Comparison of ENCODE assay signal across 16 cellular contexts in the genomic region with DNA sequence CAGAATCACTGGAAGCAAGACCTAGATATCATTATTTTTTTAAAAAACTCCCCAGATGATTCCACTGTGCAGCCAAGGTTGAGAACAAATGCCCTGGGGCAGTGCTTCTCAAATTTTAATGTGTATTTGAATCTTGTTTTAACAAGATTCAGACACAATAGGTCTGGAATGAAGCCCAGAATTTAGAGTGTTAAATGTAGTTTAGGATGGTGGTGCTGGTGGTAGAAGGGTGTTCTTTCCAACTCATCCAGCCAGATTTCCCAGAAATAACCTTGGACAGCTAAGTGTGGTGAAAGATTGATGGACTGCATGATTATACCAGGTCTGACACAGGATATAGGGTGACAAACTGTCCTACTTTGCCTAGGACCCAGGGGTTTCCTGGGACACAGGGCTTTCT.
A peak's percentile ranks its signal among the peaks of the same experiment; 100 is the strongest.
DNase-seq lines count a peak whose midpoint lies in the region; ATAC-seq and TF ChIP-seq lines count a peak whose summit lies in the region.
"Had no signal": no experiment of that assay in that cellular context is flagged by ENCODE, and none has a peak within 500 bp of the region (broad histone marks: within the 10 kb centered on the region; RNA-seq: fewer than 3 reads in every experiment).

No MANE protein-coding gene starts in this region.

- H3K4me3 ChIP-seq in AG09309 (ENCODE audit: control insufficient read depth, low read depth, low read length) (no peak overlapping the region), aorta (ENCODE audit: low read length in 2 of 2) (no peak overlapping the region)
- H3K4me3 ChIP-seq: Peyer's patch, suprapubic skin had no signal

- CTCF ChIA-PET in HEK293T (lab: Yijun Ruan, JAX) = no interaction called here

- intact Hi-C loops in aorta (cut with DNase I) = no loop called here

- POLR2A ChIA-PET in HEK293T (lab: Yijun Ruan, JAX) = no interaction called here

- peaks cover 0 to 1% of the 10 kb centered on the region in 2 donors for H3K27me3 ChIP-seq in aorta (ENCODE audit: control insufficient read depth in 1 of 2, insufficient read depth in 2 of 2, low read length in 1 of 2)
- H3K27me3 ChIP-seq: Peyer's patch, suprapubic skin had no signal

- no peaks in the 10 kb centered on the region for H3K9me3 ChIP-seq in aorta (ENCODE audit: control insufficient read depth, low read length)
- H3K9me3 ChIP-seq: Peyer's patch, suprapubic skin had no signal

- H3K27ac ChIP-seq in epithelial cell of prostate (no peak overlapping the region), aorta (ENCODE audit: low read depth in 1 of 2, low read length in 2 of 2) (no peak overlapping the region)
- H3K27ac ChIP-seq: Peyer's patch, suprapubic skin had no signal

- no peak for ATAC-seq in aorta (ENCODE audit: low FRiP score)
- no peak for ATAC-seq in GM18519 (IDR thresholded peaks at IDR 0.05; ENCODE audit: low FRiP score, unreplicated experiment)

- no peaks in the 10 kb centered on the region for H3K4me1 ChIP-seq in aorta (ENCODE audit: control insufficient read depth in 1 of 2, insufficient read depth in 2 of 2, low read length in 2 of 2)
- H3K4me1 ChIP-seq: Peyer's patch, suprapubic skin had no signal

- DNase-seq in AG09309 (ENCODE audit: low read depth) (peak; percentile 49), HEK293T (ENCODE audit: extremely low spot score) (no peak), NCI-H446 (lab: John Stamatoyannopoulos, UW) (peak; percentile 29 to 81), epithelial cell of prostate (ENCODE audit: low read depth, low spot score) (peak; percentile 44), NCI-H2227 treated with DMSO at 0.1 percent for 48 hours (lab: John Stamatoyannopoulos, UW) (no peak), aorta (no peak), hippocampal formation (lab: John Stamatoyannopoulos, UW) (no peak)
- DNase-seq: activated CD4-positive, alpha-beta T cell treated with anti-CD3 and anti-CD28 coated beads for 4 hours; activated naive CD8-positive, alpha-beta T cell treated with anti-CD3 and anti-CD28 coated beads, Interleukin-2, amount 10 ng/mL, durations not matched to agents 7 days and 5 days; cerebellar nuclear complex; DMS 273 treated with DMSO at 0.1 percent for 48 hours; MM.1S; NCI-H510A; Peyer's patch had no signal

- TF ChIP-seq CTCF in AG09309 (IDR thresholded peaks at IDR 0.05; ENCODE audit: control insufficient read depth, insufficient read depth, low read depth, low read length, missing control alignments) = no peak

- H3K36me3 ChIP-seq in aorta (ENCODE audit: control insufficient read depth in 1 of 2, insufficient read depth in 2 of 2, low read length in 1 of 2) = no peaks in the 10 kb centered on the region
- H3K36me3 ChIP-seq: Peyer's patch, suprapubic skin had no signal

TF ChIP-seq in HEK293T, 16 proteins besides CTCF, POLR2A, EP300 and RAD21:
- TF ChIP-seq ZNF384 (IDR thresholded peaks at IDR 0.05) = no peak
- TF ChIP-seq, protein P1, sequence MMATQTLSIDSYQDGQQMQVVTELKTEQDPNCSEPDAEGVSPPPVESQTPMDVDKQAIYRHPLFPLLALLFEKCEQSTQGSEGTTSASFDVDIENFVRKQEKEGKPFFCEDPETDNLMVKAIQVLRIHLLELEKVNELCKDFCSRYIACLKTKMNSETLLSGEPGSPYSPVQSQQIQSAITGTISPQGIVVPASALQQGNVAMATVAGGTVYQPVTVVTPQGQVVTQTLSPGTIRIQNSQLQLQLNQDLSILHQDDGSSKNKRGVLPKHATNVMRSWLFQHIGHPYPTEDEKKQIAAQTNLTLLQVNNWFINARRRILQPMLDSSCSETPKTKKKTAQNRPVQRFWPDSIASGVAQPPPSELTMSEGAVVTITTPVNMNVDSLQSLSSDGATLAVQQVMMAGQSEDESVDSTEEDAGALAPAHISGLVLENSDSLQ (IDR thresholded peaks at IDR 0.05) = peak; percentile 60

Comparison
In these comparisons a context has a peak if more than half of its experiments do, and no peak if none do; other contexts are left out.
1. DNase-seq: peak in AG09309 (single experiment), NCI-H446 (2 of 2) and epithelial cell of prostate (single experiment); none in HEK293T (single experiment), NCI-H2227 treated with DMSO at 0.1 percent for 48 hours (single experiment), aorta (0 of 2) and hippocampal formation (0 of 2).